In the genomic region with DNA sequence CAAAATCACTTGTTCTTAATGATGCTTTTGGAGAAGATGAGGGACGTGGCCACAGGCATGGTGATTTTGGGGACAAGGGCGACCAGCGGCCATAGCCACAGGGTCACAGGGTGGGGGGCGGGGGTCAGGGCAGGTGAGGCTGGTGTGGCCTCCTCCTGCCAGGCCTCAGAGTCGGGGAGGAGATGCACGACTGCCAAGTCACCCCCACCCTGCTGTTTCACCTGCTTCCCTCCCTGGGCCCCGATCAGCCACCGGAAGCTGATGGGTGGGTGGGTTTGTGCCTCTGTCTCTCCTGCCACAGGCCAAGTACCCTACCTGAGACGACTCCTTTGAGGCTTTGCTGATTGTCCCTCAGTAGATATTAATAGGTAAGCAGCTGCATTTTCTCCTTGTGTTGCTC, we compare ENCODE assay signal across 14 cellular contexts.
"Had no signal": no experiment of that assay in that cellular context is flagged by ENCODE, and none has a peak within 500 bp of the region (broad histone marks: within the 10 kb centered on the region; RNA-seq: fewer than 3 reads in every experiment).

No MANE protein-coding gene starts in this region.

- FAIRE-seq: pancreas had no signal

- H3K27me3 ChIP-seq: colonic mucosa, pancreas, tibial nerve had no signal

- H3K27ac ChIP-seq: cardiac muscle cell, colonic mucosa, esophagus squamous epithelium, pancreas, tibial nerve had no signal

- H3K9me3 ChIP-seq: colonic mucosa, esophagus squamous epithelium, pancreas, tibial nerve had no signal

- H3K27ac Mint-ChIP-seq: T-helper 2 cell treated with Interferon-gamma antibody and Interleukin-4, amounts not matched to agents 5 μg/mL and 100 μg/mL, for 36 hours had no signal

- DNase-seq: activated CD4-positive, alpha-beta T cell treated with anti-CD3 and anti-CD28 coated beads, Interleukin-2, amount 50 U/mL, for 48 hours; activated CD4-positive, CD25-positive, alpha-beta regulatory T cell treated with anti-CD3 and anti-CD28 coated beads, Interleukin-2, amount 50 U/mL, for 72 hours; activated naive CD4-positive, alpha-beta T cell treated with Interleukin-2 at 50 U/mL for 16 hours; activated T-cell treated with anti-CD3 and anti-CD28 coated beads, Interleukin-2, amount 50 U/mL, for 4 hours; colonic mucosa; esophagus squamous epithelium; foreskin fibroblast; mammary epithelial cell; nephron progenitor cell; pancreas; stimulated activated CD4-positive, alpha-beta T cell treated with anti-CD3 and anti-CD28 coated beads, Interleukin-4, amount 100 ng/mL, for 4 hours had no signal

- H3K4me3 ChIP-seq: cardiac muscle cell, colonic mucosa, esophagus squamous epithelium, pancreas, tibial nerve had no signal

- H3K9me3 Mint-ChIP-seq: activated T-cell treated with anti-CD3 and anti-CD28 coated beads, Interleukin-2, amount 50 U/mL, for 4 hours; nephron progenitor cell; T-helper 2 cell treated with Interferon-gamma antibody and Interleukin-4, amounts not matched to agents 5 μg/mL and 100 μg/mL, for 36 hours had no signal

- ATAC-seq: activated T-cell treated with anti-CD3 and anti-CD28 coated beads, Interleukin-2, amount 50 U/mL, for 4 hours had no signal

- H3K4me1 ChIP-seq: colonic mucosa, esophagus squamous epithelium, tibial nerve had no signal

- H3K36me3 ChIP-seq: cardiac muscle cell, colonic mucosa, esophagus squamous epithelium, pancreas, tibial nerve had no signal

- H3K4me3 Mint-ChIP-seq: activated T-cell treated with anti-CD3 and anti-CD28 coated beads, Interleukin-2, amount 50 U/mL, for 4 hours; nephron progenitor cell; T-helper 2 cell treated with Interferon-gamma antibody and Interleukin-4, amounts not matched to agents 5 μg/mL and 100 μg/mL, for 36 hours had no signal
